Comparison of ENCODE assay signal across 8 cellular contexts in the genomic region with DNA sequence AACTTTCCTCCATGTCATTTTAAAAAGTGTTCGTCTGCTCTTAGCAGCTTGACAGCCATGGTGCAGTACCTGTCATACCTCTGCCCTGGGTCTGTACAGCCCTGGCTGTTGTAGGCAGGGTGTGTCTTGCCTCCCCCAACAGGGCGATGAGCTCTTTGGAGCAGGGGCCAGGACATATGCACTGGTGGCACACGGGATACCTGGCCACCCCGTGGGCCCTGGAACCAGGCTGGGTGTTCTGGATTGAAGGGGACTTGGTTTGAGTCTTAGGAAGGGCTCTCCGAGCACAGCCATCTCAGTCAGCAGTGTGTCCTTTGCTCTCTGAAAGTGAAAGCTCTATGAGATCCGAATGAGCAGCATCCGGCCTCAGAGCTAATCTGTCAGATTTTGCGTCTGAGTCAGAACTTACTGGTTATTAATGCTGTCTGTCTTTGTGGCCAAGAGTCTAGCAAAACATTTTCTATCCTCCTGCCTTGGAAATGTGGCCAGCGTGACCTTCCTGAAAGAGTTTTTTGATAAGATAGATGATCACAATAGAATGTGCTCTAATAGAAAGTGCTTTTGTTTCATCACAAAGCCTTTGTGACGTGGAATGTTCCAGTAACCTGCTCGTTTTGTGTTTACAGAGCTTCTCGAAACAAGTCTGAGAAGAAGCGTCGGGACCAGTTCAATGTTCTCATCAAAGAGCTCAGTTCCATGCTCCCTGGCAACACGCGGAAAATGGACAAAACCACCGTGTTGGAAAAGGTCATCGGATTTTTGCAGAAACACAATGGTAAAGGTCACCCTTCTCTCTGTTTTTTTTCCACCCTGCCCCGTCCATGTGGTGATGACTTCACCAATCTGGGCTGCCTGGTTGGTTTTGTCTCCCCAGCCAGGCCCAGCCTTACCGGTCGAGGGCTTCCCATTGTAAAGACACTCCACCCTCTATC.
DNase-seq lines count a peak whose midpoint lies in the region; ATAC-seq and TF ChIP-seq lines count a peak whose summit lies in the region.

No MANE protein-coding gene starts in this region.

- H3K4me1 ChIP-seq in duodenal mucosa (ENCODE audit: control insufficient read depth in 1 of 2, insufficient read depth in 2 of 2, low read length in 2 of 2): peaks cover 21 to 23% of the 10 kb centered on the region in 2 donors
- H3K4me1 ChIP-seq in PC-9 (replicated peaks; ENCODE audit: insufficient read depth): no peaks in the 10 kb centered on the region

- H2AFZ ChIP-seq in PC-9: no peak overlapping the region

- TF ChIP-seq CTCF in PC-9 (conservative IDR thresholded peaks at IDR 0.05): no peak

- POLR2A ChIA-PET in PC-9 (lab: Charles Lee; ENCODE audit: unreplicated experiment): no interaction called here

- H3K9me2 ChIP-seq in PC-9 (ENCODE audit: insufficient read depth): no peaks in the 10 kb centered on the region

- no peaks in the 10 kb centered on the region for H3K9me3 Mint-ChIP-seq in natural killer cell treated with Interleukin-12 subunit alpha and Interleukin-12 subunit beta and Interleukin-15 and Interleukin-18, amount 100 ng/mL, for 72 hours

- H3K27ac ChIP-seq in duodenal mucosa (ENCODE audit: low read depth, low read length): peak overlapping the region; percentile 78
- no peak overlapping the region for H3K27ac ChIP-seq in PC-9

- H3K27me3 ChIP-seq in duodenal mucosa (ENCODE audit: control insufficient read depth in 1 of 2, insufficient read depth in 2 of 2, low read length in 2 of 2) (no peaks in the 10 kb centered on the region), PC-9 (ENCODE audit: insufficient read depth, low read depth) (no peaks in the 10 kb centered on the region)

- peak overlapping the region; percentile 59 for H3K4me3 Mint-ChIP-seq in natural killer cell treated with Interleukin-12 subunit alpha and Interleukin-12 subunit beta and Interleukin-15 and Interleukin-18, amount 100 ng/mL, for 72 hours

- H3K27me3 Mint-ChIP-seq in natural killer cell treated with Interleukin-12 subunit alpha and Interleukin-12 subunit beta and Interleukin-15 and Interleukin-18, amount 100 ng/mL, for 72 hours: peaks cover 3 to 19% of the 10 kb centered on the region in 2 donors

- H3K27ac Mint-ChIP-seq in natural killer cell treated with Interleukin-12 subunit alpha and Interleukin-12 subunit beta and Interleukin-15 and Interleukin-18, amount 100 ng/mL, for 72 hours: peak overlapping the region; percentile 7 to 74

- in situ Hi-C loops in ACHN (cut with HindIII; ENCODE audit: low pct_ligation_motif_present, low pct_unique_long_range_greater_than_20kb, low sequenced_read_pairs): no loop called here

- intact Hi-C loops in PC-9 (cut with micrococcal nuclease; ENCODE audit: unreplicated experiment): no loop called here

- H3K79me2 ChIP-seq in PC-9 (ENCODE audit: low read depth): no peaks in the 10 kb centered on the region

- peaks cover 4 to 11% of the 10 kb centered on the region in 2 donors for H3K4me1 Mint-ChIP-seq in natural killer cell treated with Interleukin-12 subunit alpha and Interleukin-12 subunit beta and Interleukin-15 and Interleukin-18, amount 100 ng/mL, for 72 hours (ENCODE audit: low read depth in 2 of 2)

- no peaks in the 10 kb centered on the region for H3K36me3 Mint-ChIP-seq in natural killer cell treated with Interleukin-12 subunit alpha and Interleukin-12 subunit beta and Interleukin-15 and Interleukin-18, amount 100 ng/mL, for 72 hours

- BruUV-seq in PC-9 (replicated peaks; lab: Mats Ljungman, UMichigan): no TSS peak

- H3K36me3 ChIP-seq in duodenal mucosa (ENCODE audit: control insufficient read depth in 1 of 2, insufficient read depth in 2 of 2, low read length in 2 of 2): peaks cover 0 to 10% of the 10 kb centered on the region in 2 donors
- H3K36me3 ChIP-seq in PC-9 (ENCODE audit: low read depth): peaks cover 20% of the 10 kb centered on the region

- peaks cover 8% of the 10 kb centered on the region; the same call in 1 of the 2 replicates for H4K20me1 ChIP-seq in PC-9 (ENCODE audit: insufficient read depth)

- H3K4me2 ChIP-seq in PC-9: no peak overlapping the region

- peak; percentile 64 for ATAC-seq in GM19438 (IDR thresholded peaks at IDR 0.05; ENCODE audit: low read depth, unreplicated experiment)
- peak; percentile 71 to 78 for ATAC-seq in natural killer cell treated with Interleukin-12 subunit alpha and Interleukin-12 subunit beta and Interleukin-15 and Interleukin-18, amount 100 ng/mL, for 72 hours

- H3K9me3 ChIP-seq in duodenal mucosa (ENCODE audit: control insufficient read depth in 1 of 2, low read length in 2 of 2) (no peaks in the 10 kb centered on the region), PC-9 (ENCODE audit: insufficient read depth, low read depth) (no peaks in the 10 kb centered on the region; the same call in 1 of the 2 replicates)

- H3F3A ChIP-seq in PC-9 (ENCODE audit: insufficient read depth, low read depth): peaks cover 25% of the 10 kb centered on the region; the same call in 1 of the 2 replicates

- H3K4me3 ChIP-seq in duodenal mucosa (ENCODE audit: low read depth in 1 of 2, low read length in 2 of 2) (peak overlapping the region; percentile 42 to 58), PC-9 (no peak overlapping the region)

- peak overlapping the region; percentile 18 to 76 for H3K9ac ChIP-seq in duodenal mucosa (ENCODE audit: low read depth in 1 of 2, low read length in 2 of 2)

- CTCF ChIA-PET in PC-9 (lab: Charles Lee): interaction anchor here (0.6 kb wide), 1 partner anchor 55 kb away, joined by 3 read pairs; no protein-coding TSS in a partner anchor

- peak; percentile 68 for DNase-seq in ACHN
- peak; percentile 92 for DNase-seq in RPMI7951 (ENCODE audit: low read depth)
- DNase-seq in natural killer cell treated with Interleukin-12 subunit alpha and Interleukin-12 subunit beta and Interleukin-15 and Interleukin-18, amount 100 ng/mL, for 72 hours (ENCODE audit: low spot score): no peak
- no peak for DNase-seq in midbrain (lab: John Stamatoyannopoulos, UW)
- no peak for DNase-seq in SIG-M5 treated with dmso at 0.1 percent for 504 hours (lab: John Stamatoyannopoulos, UW; ENCODE audit: unreplicated experiment)
- DNase-seq in PC-9: no peak

Comparison
In these comparisons a context has a peak if more than half of its experiments do, and no peak if none do; other contexts are left out.
1. DNase-seq: peak in ACHN (single experiment) and RPMI7951 (single experiment); none in natural killer cell treated with Interleukin-12 subunit alpha and Interleukin-12 subunit beta and Interleukin-15 and Interleukin-18, amount 100 ng/mL, for 72 hours (single experiment), midbrain (single experiment), SIG-M5 treated with dmso at 0.1 percent for 504 hours (single experiment) and PC-9 (0 of 2).